1 cellular context compared by ENCODE assay signal in the genomic region with DNA sequence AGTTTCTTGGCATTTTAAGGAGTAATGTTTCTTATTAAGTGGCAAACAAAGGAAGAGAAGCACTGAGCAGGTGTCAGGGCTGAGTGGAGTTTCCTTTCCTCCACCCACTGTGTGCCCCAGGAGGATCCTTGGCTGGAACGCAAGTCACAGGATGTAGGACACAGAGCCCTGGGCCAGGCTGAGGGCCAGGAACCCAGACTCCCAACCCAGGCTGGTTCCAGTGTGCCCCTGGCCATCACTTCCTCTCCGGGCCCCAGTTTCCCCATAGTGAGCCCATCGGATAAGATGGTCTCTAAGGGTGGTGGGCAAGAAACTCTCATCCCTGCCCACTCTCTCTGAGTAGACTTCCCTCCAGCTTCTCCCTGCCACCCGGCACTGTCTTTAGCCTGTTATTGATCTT.
TF ChIP-seq lines count a peak whose summit lies in the region.

No MANE protein-coding gene starts in this region.

TF ChIP-seq in H1, 55 proteins besides CTCF, POLR2A, EP300 and RAD21:
- TF ChIP-seq POLR2AphosphoS5 (IDR thresholded peaks at IDR 0.05; ENCODE audit: low read depth, low read length) (no peak), EGR1 (IDR thresholded peaks at IDR 0.05; ENCODE audit: borderline replicate concordance, low read depth, low read length) (no peak), YY1 (IDR thresholded peaks at IDR 0.05; ENCODE audit: low read depth, low read length) (no peak), HDAC2 (IDR thresholded peaks at IDR 0.05; ENCODE audit: borderline replicate concordance in 1 of 2, low read depth in 2 of 2, low read length in 2 of 2) (no peak), CHD2 (IDR thresholded peaks at IDR 0.05; ENCODE audit: low read length) (no peak), NANOG (IDR thresholded peaks at IDR 0.05; ENCODE audit: insufficient read depth, low read depth, low read length, poor library complexity, severe bottlenecking) (no peak), CBX8 (IDR thresholded peaks at IDR 0.05; ENCODE audit: borderline replicate concordance, low read depth, low read length) (no peak), RFX5 (IDR thresholded peaks at IDR 0.05; ENCODE audit: borderline replicate concordance, low read depth, low read length) (no peak), RXRA (IDR thresholded peaks at IDR 0.05; ENCODE audit: insufficient read depth, low read depth, low read length) (no peak), TCF12 (IDR thresholded peaks at IDR 0.05; ENCODE audit: low read depth, low read length) (no peak), CREB1 (IDR thresholded peaks at IDR 0.05) (no peak), CBX5 (IDR thresholded peaks at IDR 0.05; ENCODE audit: low read depth, low read length) (no peak), SUZ12 (IDR thresholded peaks at IDR 0.05; ENCODE audit: low read length) (no peak), EZH2 (IDR thresholded peaks at IDR 0.05; ENCODE audit: low read depth, low read length, severe bottlenecking) (no peak)
- TF ChIP-seq, protein P1, sequence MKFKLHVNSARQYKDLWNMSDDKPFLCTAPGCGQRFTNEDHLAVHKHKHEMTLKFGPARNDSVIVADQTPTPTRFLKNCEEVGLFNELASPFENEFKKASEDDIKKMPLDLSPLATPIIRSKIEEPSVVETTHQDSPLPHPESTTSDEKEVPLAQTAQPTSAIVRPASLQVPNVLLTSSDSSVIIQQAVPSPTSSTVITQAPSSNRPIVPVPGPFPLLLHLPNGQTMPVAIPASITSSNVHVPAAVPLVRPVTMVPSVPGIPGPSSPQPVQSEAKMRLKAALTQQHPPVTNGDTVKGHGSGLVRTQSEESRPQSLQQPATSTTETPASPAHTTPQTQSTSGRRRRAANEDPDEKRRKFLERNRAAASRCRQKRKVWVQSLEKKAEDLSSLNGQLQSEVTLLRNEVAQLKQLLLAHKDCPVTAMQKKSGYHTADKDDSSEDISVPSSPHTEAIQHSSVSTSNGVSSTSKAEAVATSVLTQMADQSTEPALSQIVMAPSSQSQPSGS (IDR thresholded peaks at IDR 0.05; ENCODE audit: low read length): no peak
- TF ChIP-seq, protein P2, sequence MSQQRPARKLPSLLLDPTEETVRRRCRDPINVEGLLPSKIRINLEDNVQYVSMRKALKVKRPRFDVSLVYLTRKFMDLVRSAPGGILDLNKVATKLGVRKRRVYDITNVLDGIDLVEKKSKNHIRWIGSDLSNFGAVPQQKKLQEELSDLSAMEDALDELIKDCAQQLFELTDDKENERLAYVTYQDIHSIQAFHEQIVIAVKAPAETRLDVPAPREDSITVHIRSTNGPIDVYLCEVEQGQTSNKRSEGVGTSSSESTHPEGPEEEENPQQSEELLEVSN (IDR thresholded peaks at IDR 0.05): no peak
